Comparison of ENCODE assay signal across 13 cellular contexts in genomic region chr12:42213954-42214426, GRCh38. TPM values are rescaled to one million over a fixed set of nuclear protein-coding genes. Genes with fewer than 3 reads are reported as not detected.
A peak's percentile ranks its signal among the peaks of the same experiment; 100 is the strongest.
DNase-seq lines count a peak whose midpoint lies in the region; ATAC-seq and TF ChIP-seq lines count a peak whose summit lies in the region.
"Had no signal": no experiment of that assay in that cellular context is flagged by ENCODE, and none has a peak within 500 bp of the region (broad histone marks: within the 10 kb centered on the region; RNA-seq: fewer than 3 reads in every experiment).

No MANE protein-coding gene starts in this region.

- H3K4me1 Mint-ChIP-seq in endothelial cell (ENCODE audit: unreplicated experiment): no peaks in the 10 kb centered on the region

- H3K27ac Mint-ChIP-seq in endothelial cell (ENCODE audit: unreplicated experiment): no peak overlapping the region
- H3K27ac Mint-ChIP-seq: T-helper 17 cell had no signal

- peaks cover 14% of the 10 kb centered on the region for H3K36me3 ChIP-seq in osteoblast (ENCODE audit: insufficient read depth, low read length)

- no peak overlapping the region for H3K4me3 ChIP-seq in osteoblast (ENCODE audit: insufficient read depth, low read length)
- H3K4me3 ChIP-seq: esophagus muscularis mucosa had no signal

- H3K9me3 ChIP-seq in osteoblast (ENCODE audit: low read depth, low read length): no peaks in the 10 kb centered on the region
- H3K9me3 ChIP-seq: esophagus muscularis mucosa had no signal

- H3K27me3 ChIP-seq in osteoblast (ENCODE audit: insufficient read depth, low read length): no peaks in the 10 kb centered on the region
- H3K27me3 ChIP-seq: esophagus muscularis mucosa had no signal

- peak overlapping the region; percentile 4 for H3K4me2 ChIP-seq in osteoblast (ENCODE audit: insufficient read depth, low read length)

- no peak for ATAC-seq in GM18858 (IDR thresholded peaks at IDR 0.05; ENCODE audit: unreplicated experiment)
- ATAC-seq in HG02970 (IDR thresholded peaks at IDR 0.05; ENCODE audit: low FRiP score, unreplicated experiment): no peak
- ATAC-seq: T-helper 17 cell had no signal

- H3K79me2 ChIP-seq in osteoblast (ENCODE audit: insufficient read depth, low read length): peaks cover 54% of the 10 kb centered on the region

- no peak overlapping the region for H2AFZ ChIP-seq in osteoblast (ENCODE audit: low read length)

- no peaks in the 10 kb centered on the region for H3K36me3 Mint-ChIP-seq in endothelial cell (ENCODE audit: low read depth, unreplicated experiment)

- DNase-seq in G401 (ENCODE audit: low spot score) (peak; percentile 61), NCI-H446 treated with DMSO at 0.1 percent for 48 hours (lab: John Stamatoyannopoulos, UW) (peak; percentile 29), globus pallidus (ENCODE audit: low spot score) (peak; percentile 24), osteoblast (ENCODE audit: insufficient read length, low spot score, missing footprints) (no peak), GM20000 (ENCODE audit: low spot score) (no peak), endothelial cell (ENCODE audit: low spot score) (no peak)
- DNase-seq: aorta; CD4-positive, alpha-beta memory T cell; Kasumi-1; T-helper 17 cell had no signal

- H4K20me1 ChIP-seq in osteoblast (ENCODE audit: insufficient read depth, low read length): peaks cover 3% of the 10 kb centered on the region

- no peak overlapping the region for H3K27ac ChIP-seq in osteoblast (ENCODE audit: low read depth, low read length)
- H3K27ac ChIP-seq: esophagus muscularis mucosa had no signal

- H3K9me3 Mint-ChIP-seq in endothelial cell (ENCODE audit: unreplicated experiment): no peaks in the 10 kb centered on the region
- H3K9me3 Mint-ChIP-seq: CD4-positive, alpha-beta memory T cell had no signal

- no peaks in the 10 kb centered on the region for H3K27me3 Mint-ChIP-seq in endothelial cell (ENCODE audit: unreplicated experiment)
- H3K27me3 Mint-ChIP-seq: CD4-positive, alpha-beta memory T cell; T-helper 17 cell had no signal

- H3K4me1 ChIP-seq in osteoblast (ENCODE audit: insufficient read depth, low read length): peaks cover 12% of the 10 kb centered on the region

- no peak for TF ChIP-seq CTCF in osteoblast (IDR thresholded peaks at IDR 0.05; ENCODE audit: extremely low read depth, low read depth, low read length)
- no peak for TF ChIP-seq CTCF in GM20000 (IDR thresholded peaks at IDR 0.05; ENCODE audit: extremely low read depth, missing control alignments)
- no peak for TF ChIP-seq CTCF in endothelial cell (IDR thresholded peaks at IDR 0.05; ENCODE audit: unreplicated experiment)

- no peak overlapping the region for H3K4me3 Mint-ChIP-seq in endothelial cell (ENCODE audit: unreplicated experiment)
- H3K4me3 Mint-ChIP-seq: CD4-positive, alpha-beta memory T cell; T-helper 17 cell had no signal

- in situ Hi-C loops in G401 (cut with HindIII; ENCODE audit: low sequenced_read_pairs): no loop called here

RNA-seq across cellular contexts. Expression of gene YAF2, which starts 24.1 kb away (rescaled TPM):
- 12.4 and 18.6 TPM in 2 replicates for total RNA-seq in G401 (2014; rRNA removed; shearing (Covaris generic))
- total RNA-seq in osteoblast (19.9 and 20.0 TPM in 2 replicates), endothelial cell (ENCODE audit: unreplicated experiment) (23.2 TPM)

Comparison
In these comparisons a context has a peak if more than half of its experiments do, and no peak if none do; other contexts are left out.
1. DNase-seq: peak in G401 (single experiment), NCI-H446 treated with DMSO at 0.1 percent for 48 hours (single experiment) and globus pallidus (single experiment); none in osteoblast (single experiment), GM20000 (single experiment) and endothelial cell (single experiment).